Comparison of ENCODE assay signal across 11 cellular contexts in genomic region chr9:89154651-89155336, GRCh38. TPM values are rescaled to one million over a fixed set of nuclear protein-coding genes. Genes with fewer than 3 reads are reported as not detected.
A peak's percentile ranks its signal among the peaks of the same experiment; 100 is the strongest.
DNase-seq lines count a peak whose midpoint lies in the region; ATAC-seq and TF ChIP-seq lines count a peak whose summit lies in the region.
"Had no signal": no experiment of that assay in that cellular context is flagged by ENCODE, and none has a peak within 500 bp of the region (broad histone marks: within the 10 kb centered on the region; RNA-seq: fewer than 3 reads in every experiment).

No MANE protein-coding gene starts in this region.

- H4K20me1 ChIP-seq in Karpas-422 (ENCODE audit: insufficient read depth, low read depth, low read length): no peaks in the 10 kb centered on the region

- H3K27me3 Mint-ChIP-seq in CD14-positive monocyte (ENCODE audit: low read depth in 3 of 3): peaks cover 11 to 37% (median 19%) of the 10 kb centered on the region in 3 donors

- ATAC-seq in GM21723 (IDR thresholded peaks at IDR 0.05; ENCODE audit: unreplicated experiment) (no peak), HG03442 (IDR thresholded peaks at IDR 0.05; ENCODE audit: unreplicated experiment) (no peak), HG02884 (IDR thresholded peaks at IDR 0.05; ENCODE audit: unreplicated experiment) (no peak)

- peaks cover 3% of the 10 kb centered on the region; the same call in 1 of the 2 replicates for H3K4me1 ChIP-seq in Karpas-422 (ENCODE audit: low read length)
- H3K4me1 ChIP-seq: colonic mucosa, neural progenitor cell had no signal

- H3K9ac ChIP-seq in Karpas-422 (ENCODE audit: low read length): no peak overlapping the region
- H3K9ac ChIP-seq: neural progenitor cell had no signal

- peaks cover 21% of the 10 kb centered on the region for H3K4me1 Mint-ChIP-seq in CD14-positive monocyte

- H3K27me3 ChIP-seq in Karpas-422 (ENCODE audit: low read length): 0 out of 2 replicates have a peak, but pooled peaks cover 4% of the 10 kb centered on the region
- H3K27me3 ChIP-seq: colonic mucosa, neural progenitor cell had no signal

- H3K4me2 ChIP-seq in Karpas-422 (ENCODE audit: low read depth, low read length, poor library complexity, severe bottlenecking): no peak overlapping the region
- H3K4me2 ChIP-seq: neural progenitor cell had no signal

- H3K79me2 ChIP-seq in Karpas-422 (ENCODE audit: low read length): no peaks in the 10 kb centered on the region

- no peaks in the 10 kb centered on the region for H3K9me2 ChIP-seq in Karpas-422 (replicated peaks; ENCODE audit: insufficient read depth, low read length)

- no peak overlapping the region for H3K4me3 ChIP-seq in Karpas-422 (ENCODE audit: low read length)
- H3K4me3 ChIP-seq: colonic mucosa, neural progenitor cell, thoracic aorta had no signal

- H3K27ac ChIP-seq in Karpas-422 (ENCODE audit: low read length): no peak overlapping the region
- H3K27ac ChIP-seq: colonic mucosa, neural progenitor cell, thoracic aorta had no signal

- H3K36me3 ChIP-seq in Karpas-422 (ENCODE audit: insufficient read depth, low read length): no peaks in the 10 kb centered on the region
- H3K36me3 ChIP-seq: colonic mucosa, neural progenitor cell, thoracic aorta had no signal

- no peaks in the 10 kb centered on the region for H3K36me3 Mint-ChIP-seq in CD14-positive monocyte

- peaks cover 0 to 5% (median 2%) of the 10 kb centered on the region in 7 donors for H3K9me3 Mint-ChIP-seq in CD14-positive monocyte

- peak overlapping the region in 1 of 2 donors; percentile 64 for H3K4me3 Mint-ChIP-seq in CD14-positive monocyte
- H3K4me3 Mint-ChIP-seq: neural progenitor cell had no signal

- H2AFZ ChIP-seq in Karpas-422 (ENCODE audit: low read length): no peak overlapping the region
- H2AFZ ChIP-seq: neural progenitor cell had no signal

- peak overlapping the region in 4 of 7 donors; percentile 78 to 91 (median 88) for H3K27ac Mint-ChIP-seq in CD14-positive monocyte
- H3K27ac Mint-ChIP-seq: neural progenitor cell had no signal

- peak; percentile 68 for DNase-seq in CD14-positive monocyte (ENCODE audit: low spot score)
- DNase-seq in Karpas-422: peak; percentile 51
- DNase-seq in amniotic stem cell (lab: John Stamatoyannopoulos, UW): peak; percentile 57
- DNase-seq in lung microvascular endothelial cell (ENCODE audit: low read depth in 2 of 2): peak; percentile 78 to 94
- DNase-seq in NCI-H345 (lab: John Stamatoyannopoulos, UW): no peak
- DNase-seq: colonic mucosa had no signal

- intact Hi-C loops in CD14-positive monocyte (cut with micrococcal nuclease): no loop called here

- TF ChIP-seq CTCF in CD14-positive monocyte (IDR thresholded peaks at IDR 0.05): no peak

- H3K9me3 ChIP-seq in Karpas-422 (ENCODE audit: low read length): no peaks in the 10 kb centered on the region
- H3K9me3 ChIP-seq: colonic mucosa, thoracic aorta had no signal

RNA-seq across cellular contexts. Expression of gene SHC3, which starts 23.8 kb away (rescaled TPM):
- not detected for polyA plus RNA-seq in CD14-positive monocyte
- 0.04 TPM in 1 of 2 replicates, not detected in the other for total RNA-seq in Karpas-422 (2014; rRNA removed; shearing (Covaris generic); ENCODE audit: low replicate concordance)
- total RNA-seq in lung microvascular endothelial cell: 0.20 and 0.22 TPM in 2 replicates
